8 cellular contexts compared by ENCODE assay signal in genomic region chr14:100193417-100194357, GRCh38. TPM values are rescaled to one million over a fixed set of nuclear protein-coding genes. Genes with fewer than 3 reads are reported as not detected.
DNase-seq lines count a peak whose midpoint lies in the region; ATAC-seq and TF ChIP-seq lines count a peak whose summit lies in the region.

No MANE protein-coding gene starts in this region.

- no peaks in the 10 kb centered on the region for H3K27me3 ChIP-seq in ovary

- H3K36me3 ChIP-seq in ovary = no peaks in the 10 kb centered on the region

- TF ChIP-seq EP300 in ovary (IDR thresholded peaks at IDR 0.05) = no peak

- peak; percentile 34 for DNase-seq in activated CD4-positive, alpha-beta T cell treated with anti-CD3 and anti-CD28 coated beads for 48 hours
- DNase-seq in activated CD4-positive, alpha-beta T cell treated with anti-CD3 and anti-CD28 coated beads, Interleukin-2, amount 50 U/mL, for 4 hours = no peak
- DNase-seq in SK-MEL-5 (ENCODE audit: low read depth, low spot score) (peak; percentile 49), epithelial cell of prostate (ENCODE audit: low read depth, low spot score) (no peak), ovary (peak in 3 of 5 donors; percentile 37 to 44 (median 43)), NK-92 (lab: John Stamatoyannopoulos, UW; ENCODE audit: unreplicated experiment) (no peak), amniotic stem cell (lab: John Stamatoyannopoulos, UW) (no peak)

- no peak for TF ChIP-seq POLR2A in ovary (IDR thresholded peaks at IDR 0.05)

- no peaks in the 10 kb centered on the region for H3K4me1 ChIP-seq in ovary (ENCODE audit: insufficient read depth)

- 59 to 68% (median 60%) methylated on average over 12 of the region's 12 CpGs for WGBS in ovary, 3 donors

- in situ Hi-C loops in SK-MEL-5 (cut with HindIII; ENCODE audit: low pct_unique_long_range_greater_than_20kb, low sequenced_read_pairs) = no loop called here

- intact Hi-C loops in ovary (cut with DNase I) = loop anchor here (10.0 kb wide), 2 partner anchors 209 to 219 kb away; no protein-coding TSS in a partner anchor

- peak overlapping the region; percentile 38 for H3K4me3 ChIP-seq in ovary

- no peak for ATAC-seq in GM19324 (IDR thresholded peaks at IDR 0.05; ENCODE audit: low FRiP score, unreplicated experiment)

- H3K9me3 ChIP-seq in ovary = no peaks in the 10 kb centered on the region

- TF ChIP-seq CTCF in ovary (IDR thresholded peaks at IDR 0.05) = no peak

- H3K27ac ChIP-seq in epithelial cell of prostate (peak overlapping the region; percentile 59), ovary (peak overlapping the region; percentile 55 to 88)

RNA-seq across cellular contexts. Expression of gene DEGS2, which starts 34.2 kb away (rescaled TPM):
- total RNA-seq in SK-MEL-5 (2014; rRNA removed; shearing (Covaris generic)) = not detected in 2 replicates
- not detected in 2 replicates for polyA plus RNA-seq in SK-MEL-5 (2015; cell fraction: cytosol; rRNA removed)
- polyA plus RNA-seq in SK-MEL-5 (2015; cell fraction: nucleus; rRNA removed) = not detected in 2 replicates
- total RNA-seq in ovary = 1 to 10 TPM in 4 of 7 donors, under 1 TPM in 3; 0.45 to 7.9 (median 2.9) TPM
- polyA plus RNA-seq in ovary = 1 to 10 TPM in 1 of 2 donors, not detected in 1; 1.8 TPM

RNA-seq across cellular contexts. Expression of gene YY1, which starts 45.3 kb away (rescaled TPM):
- total RNA-seq in SK-MEL-5 (2014; rRNA removed; shearing (Covaris generic)) = 56.5 and 60.4 TPM in 2 replicates
- polyA plus RNA-seq in SK-MEL-5 (2015; cell fraction: cytosol; rRNA removed) = 41.0 and 42.6 TPM in 2 replicates
- polyA plus RNA-seq in SK-MEL-5 (2015; cell fraction: nucleus; rRNA removed) = 52.3 and 55.1 TPM in 2 replicates
- 10 to 100 TPM; 37.0 to 68.6 (median 58.1) TPM for total RNA-seq in ovary
- 10 to 100 TPM; 24.1 to 75.8 TPM for polyA plus RNA-seq in ovary

Comparison
In these comparisons a context has a peak if more than half of its experiments do, and no peak if none do; other contexts are left out.
1. DNase-seq: peak in activated CD4-positive, alpha-beta T cell treated with anti-CD3 and anti-CD28 coated beads for 48 hours (single experiment), SK-MEL-5 (single experiment) and ovary (3 of 5); none in activated CD4-positive, alpha-beta T cell treated with anti-CD3 and anti-CD28 coated beads, Interleukin-2, amount 50 U/mL, for 4 hours (0 of 2), epithelial cell of prostate (single experiment), NK-92 (single experiment) and amniotic stem cell (single experiment).